In the genomic region with DNA sequence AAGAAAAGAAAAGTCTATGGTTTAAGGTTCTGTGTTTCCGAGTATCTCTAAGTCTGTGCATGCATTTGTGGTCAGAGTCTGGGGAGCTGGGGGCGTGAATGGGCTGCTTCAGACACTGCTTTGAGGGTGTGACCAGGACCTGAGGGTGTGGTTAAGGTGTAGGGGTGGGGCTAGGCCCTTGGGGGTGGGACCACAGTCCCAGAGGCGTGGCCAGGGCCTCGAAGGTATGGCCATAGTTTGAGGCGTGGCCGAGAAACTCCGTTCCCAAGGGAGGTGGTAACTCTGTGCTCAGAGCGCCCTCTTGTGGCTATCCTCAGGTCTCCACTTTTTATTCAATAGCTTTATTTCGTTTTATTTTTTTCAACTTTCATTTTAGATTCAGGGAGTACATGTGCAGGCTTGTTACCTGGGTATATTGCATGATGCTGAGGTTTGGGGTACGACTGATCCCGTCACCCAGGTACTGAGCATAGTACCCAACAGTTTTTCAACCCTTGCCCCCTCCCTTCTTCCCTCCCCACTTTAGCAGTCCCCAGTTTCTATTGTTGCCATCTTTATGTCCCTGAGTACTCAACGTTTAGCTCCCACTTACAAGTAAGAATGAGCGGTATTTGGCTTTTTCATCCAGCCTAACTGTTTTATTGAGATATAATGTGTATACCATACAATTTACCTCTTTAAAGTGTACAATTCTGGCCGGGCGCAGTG, we compare ENCODE assay signal across 1 cellular context.
A peak's percentile ranks its signal among the peaks of the same experiment; 100 is the strongest.
TF ChIP-seq lines count a peak whose summit lies in the region.

No MANE protein-coding gene starts in this region.

TF ChIP-seq in HepG2, 621 proteins besides CTCF, POLR2A, EP300 and RAD21 (continues in another document):
- TF ChIP-seq ZBTB10 (CRISPR knock-in tag; IDR thresholded peaks at IDR 0.05; ENCODE audit: borderline replicate concordance) (no peak), ZNF562 (CRISPR knock-in tag; IDR thresholded peaks at IDR 0.05; ENCODE audit: borderline replicate concordance) (no peak), ERF (CRISPR knock-in tag; IDR thresholded peaks at IDR 0.05) (no peak), RXRB (CRISPR knock-in tag; IDR thresholded peaks at IDR 0.05; ENCODE audit: borderline replicate concordance) (peak; percentile 42; the same call in 1 of the 2 replicates), ZNF354B (CRISPR knock-in tag; IDR thresholded peaks at IDR 0.05) (no peak), ZNF552 (CRISPR knock-in tag; IDR thresholded peaks at IDR 0.05; ENCODE audit: borderline replicate concordance) (no peak), SSRP1 (CRISPR knock-in tag; IDR thresholded peaks at IDR 0.05) (no peak), SALL1 (CRISPR knock-in tag; IDR thresholded peaks at IDR 0.05) (peak; percentile 42; the same call in 1 of the 2 replicates), AHDC1 (CRISPR knock-in tag; IDR thresholded peaks at IDR 0.05; ENCODE audit: borderline replicate concordance) (no peak), RARA (CRISPR knock-in tag; IDR thresholded peaks at IDR 0.05) (peak; percentile 14; the same call in 1 of the 2 replicates), JDP2 (CRISPR knock-in tag; IDR thresholded peaks at IDR 0.05; ENCODE audit: borderline replicate concordance) (no peak), ZNF547 (CRISPR knock-in tag; IDR thresholded peaks at IDR 0.05) (no peak), NR2F6 (IDR thresholded peaks at IDR 0.05) (no peak), NR2F6 (CRISPR knock-in tag; IDR thresholded peaks at IDR 0.05) (no peak), EED (CRISPR knock-in tag; IDR thresholded peaks at IDR 0.05) (no peak), ZNF235 (CRISPR knock-in tag; IDR thresholded peaks at IDR 0.05; ENCODE audit: borderline replicate concordance) (no peak), ARID5B (CRISPR knock-in tag; IDR thresholded peaks at IDR 0.05) (0 out of 2 replicates have a peak, but pooled peaks have one; percentile 18), ARNT (IDR thresholded peaks at IDR 0.05) (no peak), SMC3 (IDR thresholded peaks at IDR 0.05; ENCODE audit: low read length) (peak; percentile 96), RXRA (CRISPR knock-in tag; IDR thresholded peaks at IDR 0.05) (no peak)
- TF ChIP-seq, protein P1, sequence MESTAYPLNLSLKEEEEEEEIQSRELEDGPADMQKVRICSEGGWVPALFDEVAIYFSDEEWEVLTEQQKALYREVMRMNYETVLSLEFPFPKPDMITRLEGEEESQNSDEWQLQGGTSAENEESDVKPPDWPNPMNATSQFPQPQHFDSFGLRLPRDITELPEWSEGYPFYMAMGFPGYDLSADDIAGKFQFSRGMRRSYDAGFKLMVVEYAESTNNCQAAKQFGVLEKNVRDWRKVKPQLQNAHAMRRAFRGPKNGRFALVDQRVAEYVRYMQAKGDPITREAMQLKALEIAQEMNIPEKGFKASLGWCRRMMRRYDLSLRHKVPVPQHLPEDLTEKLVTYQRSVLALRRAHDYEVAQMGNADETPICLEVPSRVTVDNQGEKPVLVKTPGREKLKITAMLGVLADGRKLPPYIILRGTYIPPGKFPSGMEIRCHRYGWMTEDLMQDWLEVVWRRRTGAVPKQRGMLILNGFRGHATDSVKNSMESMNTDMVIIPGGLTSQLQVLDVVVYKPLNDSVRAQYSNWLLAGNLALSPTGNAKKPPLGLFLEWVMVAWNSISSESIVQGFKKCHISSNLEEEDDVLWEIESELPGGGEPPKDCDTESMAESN (CRISPR knock-in tag; conservative IDR thresholded peaks at IDR 0.05) = no peak
- TF ChIP-seq, protein P2, sequence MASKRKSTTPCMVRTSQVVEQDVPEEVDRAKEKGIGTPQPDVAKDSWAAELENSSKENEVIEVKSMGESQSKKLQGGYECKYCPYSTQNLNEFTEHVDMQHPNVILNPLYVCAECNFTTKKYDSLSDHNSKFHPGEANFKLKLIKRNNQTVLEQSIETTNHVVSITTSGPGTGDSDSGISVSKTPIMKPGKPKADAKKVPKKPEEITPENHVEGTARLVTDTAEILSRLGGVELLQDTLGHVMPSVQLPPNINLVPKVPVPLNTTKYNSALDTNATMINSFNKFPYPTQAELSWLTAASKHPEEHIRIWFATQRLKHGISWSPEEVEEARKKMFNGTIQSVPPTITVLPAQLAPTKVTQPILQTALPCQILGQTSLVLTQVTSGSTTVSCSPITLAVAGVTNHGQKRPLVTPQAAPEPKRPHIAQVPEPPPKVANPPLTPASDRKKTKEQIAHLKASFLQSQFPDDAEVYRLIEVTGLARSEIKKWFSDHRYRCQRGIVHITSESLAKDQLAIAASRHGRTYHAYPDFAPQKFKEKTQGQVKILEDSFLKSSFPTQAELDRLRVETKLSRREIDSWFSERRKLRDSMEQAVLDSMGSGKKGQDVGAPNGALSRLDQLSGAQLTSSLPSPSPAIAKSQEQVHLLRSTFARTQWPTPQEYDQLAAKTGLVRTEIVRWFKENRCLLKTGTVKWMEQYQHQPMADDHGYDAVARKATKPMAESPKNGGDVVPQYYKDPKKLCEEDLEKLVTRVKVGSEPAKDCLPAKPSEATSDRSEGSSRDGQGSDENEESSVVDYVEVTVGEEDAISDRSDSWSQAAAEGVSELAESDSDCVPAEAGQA (IDR thresholded peaks at IDR 0.05; ENCODE audit: low read depth) = no peak
- TF ChIP-seq, protein P2 (CRISPR knock-in tag; IDR thresholded peaks at IDR 0.05; ENCODE audit: borderline replicate concordance) = no peak
- TF ChIP-seq, protein P3, sequence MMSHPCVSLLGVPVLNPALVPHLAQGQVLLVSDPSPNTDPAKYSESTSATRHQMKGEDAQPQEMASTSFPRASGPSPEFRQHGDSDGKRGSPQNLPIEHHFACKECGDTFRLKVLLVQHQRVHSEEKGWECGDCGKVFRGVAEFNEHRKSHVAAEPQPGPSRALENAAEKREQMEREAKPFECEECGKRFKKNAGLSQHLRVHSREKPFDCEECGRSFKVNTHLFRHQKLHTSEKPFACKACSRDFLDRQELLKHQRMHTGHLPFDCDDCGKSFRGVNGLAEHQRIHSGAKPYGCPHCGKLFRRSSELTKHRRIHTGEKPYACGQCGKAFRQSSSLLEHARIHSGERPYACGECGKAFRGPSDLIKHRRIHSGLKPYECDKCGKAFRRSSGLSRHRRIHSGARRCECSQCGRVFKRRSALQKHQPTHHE (CRISPR knock-in tag; IDR thresholded peaks at IDR 0.05; ENCODE audit: borderline replicate concordance) = no peak
- TF ChIP-seq, protein P4, sequence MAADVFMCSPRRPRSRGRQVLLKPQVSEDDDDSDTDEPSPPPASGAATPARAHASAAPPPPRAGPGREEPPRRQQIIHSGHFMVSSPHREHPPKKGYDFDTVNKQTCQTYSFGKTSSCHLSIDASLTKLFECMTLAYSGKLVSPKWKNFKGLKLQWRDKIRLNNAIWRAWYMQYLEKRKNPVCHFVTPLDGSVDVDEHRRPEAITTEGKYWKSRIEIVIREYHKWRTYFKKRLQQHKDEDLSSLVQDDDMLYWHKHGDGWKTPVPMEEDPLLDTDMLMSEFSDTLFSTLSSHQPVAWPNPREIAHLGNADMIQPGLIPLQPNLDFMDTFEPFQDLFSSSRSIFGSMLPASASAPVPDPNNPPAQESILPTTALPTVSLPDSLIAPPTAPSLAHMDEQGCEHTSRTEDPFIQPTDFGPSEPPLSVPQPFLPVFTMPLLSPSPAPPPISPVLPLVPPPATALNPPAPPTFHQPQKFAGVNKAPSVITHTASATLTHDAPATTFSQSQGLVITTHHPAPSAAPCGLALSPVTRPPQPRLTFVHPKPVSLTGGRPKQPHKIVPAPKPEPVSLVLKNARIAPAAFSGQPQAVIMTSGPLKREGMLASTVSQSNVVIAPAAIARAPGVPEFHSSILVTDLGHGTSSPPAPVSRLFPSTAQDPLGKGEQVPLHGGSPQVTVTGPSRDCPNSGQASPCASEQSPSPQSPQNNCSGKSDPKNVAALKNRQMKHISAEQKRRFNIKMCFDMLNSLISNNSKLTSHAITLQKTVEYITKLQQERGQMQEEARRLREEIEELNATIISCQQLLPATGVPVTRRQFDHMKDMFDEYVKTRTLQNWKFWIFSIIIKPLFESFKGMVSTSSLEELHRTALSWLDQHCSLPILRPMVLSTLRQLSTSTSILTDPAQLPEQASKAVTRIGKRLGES (CRISPR knock-in tag; IDR thresholded peaks at IDR 0.05; ENCODE audit: borderline replicate concordance) = no peak
